Comparison of ENCODE assay signal across 9 cellular contexts in the genomic region with DNA sequence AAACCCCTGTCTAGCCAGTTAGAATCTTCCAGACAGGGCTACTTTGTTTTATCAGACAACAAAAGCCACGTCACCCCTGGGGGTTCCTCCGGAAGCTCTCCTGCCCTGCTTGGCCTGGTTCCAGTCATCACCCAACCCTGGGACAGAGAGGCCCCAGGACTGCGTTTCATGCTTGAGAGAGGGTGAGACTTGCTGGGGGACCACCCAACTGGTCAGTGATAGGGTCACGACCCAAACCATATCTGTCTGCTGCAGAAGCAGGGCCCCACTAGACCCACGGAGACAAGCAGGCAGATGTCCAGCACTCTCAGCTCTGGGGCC. TPM values are rescaled to one million over a fixed set of nuclear protein-coding genes. Genes with fewer than 3 reads are reported as not detected.
DNase-seq lines count a peak whose midpoint lies in the region; ATAC-seq, FAIRE-seq and TF ChIP-seq lines count a peak whose summit lies in the region.
"Had no signal": no experiment of that assay in that cellular context is flagged by ENCODE, and none has a peak within 500 bp of the region (broad histone marks: within the 10 kb centered on the region; RNA-seq: fewer than 3 reads in every experiment).

No MANE protein-coding gene starts in this region.

- no peak overlapping the region for H2AFZ ChIP-seq in smooth muscle cell (ENCODE audit: low read depth)

- no peaks in the 10 kb centered on the region for H3K36me3 ChIP-seq in smooth muscle cell (ENCODE audit: low read depth)

- H3K27ac ChIP-seq in right cardiac atrium (ENCODE audit: low read length) (peak overlapping the region; percentile 98), smooth muscle cell (ENCODE audit: low read depth) (peak overlapping the region; percentile 89)

- in situ Hi-C loops in KBM-7 (cut with MboI; ENCODE audit: low pct_unique_long_range_greater_than_20kb, low sequenced_read_pairs): no loop called here

- peak overlapping the region; percentile 92 for H3K4me2 ChIP-seq in smooth muscle cell

- H3K27me3 ChIP-seq in right cardiac atrium (ENCODE audit: control insufficient read depth, insufficient read depth) (no peaks in the 10 kb centered on the region), smooth muscle cell (ENCODE audit: low read depth) (no peaks in the 10 kb centered on the region)

- DNase-seq in D721Med (ENCODE audit: insufficient read length, low spot score): peak; percentile 15
- DNase-seq in KBM-7: peak; percentile 30
- peak; percentile 39 for DNase-seq in activated gamma-delta T cell treated with anti-CD3 and anti-CD28 coated beads, Interleukin-2, amount 50 U/mL, for 16 hours (ENCODE audit: low read depth)
- DNase-seq in right cardiac atrium: peak in 2 of 3 donors; percentile 70
- DNase-seq in smooth muscle cell (lab: John Stamatoyannopoulos, UW; ENCODE audit: unreplicated experiment): no peak
- no peak for DNase-seq in SKM-1 (lab: John Stamatoyannopoulos, UW; ENCODE audit: unreplicated experiment)
- DNase-seq in globus pallidus (ENCODE audit: low spot score): no peak

- peaks cover 46% of the 10 kb centered on the region for H4K20me1 ChIP-seq in smooth muscle cell (ENCODE audit: low read depth)

- H3K4me1 ChIP-seq in right cardiac atrium (ENCODE audit: control insufficient read depth, insufficient read depth, low read length) (peaks cover 24% of the 10 kb centered on the region), smooth muscle cell (ENCODE audit: low read depth) (peaks cover 38% of the 10 kb centered on the region)

- H3K9ac ChIP-seq in smooth muscle cell (ENCODE audit: low read depth): peak overlapping the region; percentile 88

- H3F3A ChIP-seq in smooth muscle cell (ENCODE audit: low read depth): no peaks in the 10 kb centered on the region

- TF ChIP-seq CTCF in D721Med (IDR thresholded peaks at IDR 0.05; ENCODE audit: insufficient read depth, missing control alignments) (no peak), smooth muscle cell (IDR thresholded peaks at IDR 0.05; ENCODE audit: borderline replicate concordance, insufficient read depth, poor library complexity, severe bottlenecking) (no peak)

- H3K4me3 ChIP-seq in right cardiac atrium (ENCODE audit: low read length) (peak overlapping the region; percentile 81), smooth muscle cell (peak overlapping the region; percentile 89)

- H3K9me3 ChIP-seq in right cardiac atrium (ENCODE audit: control insufficient read depth, low read length): no peaks in the 10 kb centered on the region
- H3K9me3 ChIP-seq in smooth muscle cell (replicated peaks; ENCODE audit: low read depth): no peaks in the 10 kb centered on the region

- ATAC-seq in right cardiac atrium: no peak
- ATAC-seq in GM19023 (IDR thresholded peaks at IDR 0.05; ENCODE audit: unreplicated experiment): no peak

- 35% methylated on average over 5 of the region's 5 CpGs for WGBS in right cardiac atrium
- 5% methylated on average over 5 of the region's 5 CpGs for WGBS in smooth muscle cell (ENCODE audit: low lambda C conversion rate)

- no peak for FAIRE-seq in D721Med (lab: Jason Lieb, UNC)
- FAIRE-seq: TTC549 had no signal

- intact Hi-C loops in right cardiac atrium (cut with DNase I): loop anchor here in 1 of 4 donors (5.0 kb wide), 1 partner anchor 50 kb away; no protein-coding TSS in a partner anchor

- H3K79me2 ChIP-seq in smooth muscle cell (ENCODE audit: low read depth): peaks cover 35% of the 10 kb centered on the region

RNA-seq across cellular contexts. Expression of a gene that starts 1.2 kb away (rescaled TPM):
- 100 to 1,000 TPM; 123 to 223 (median 154) TPM for total RNA-seq in right cardiac atrium
- polyA plus RNA-seq in right cardiac atrium: 322 TPM
- 156 and 207 TPM in 2 replicates for total RNA-seq in smooth muscle cell
- 229 and 248 TPM in 2 replicates for polyA plus RNA-seq in smooth muscle cell

RNA-seq across cellular contexts. Expression of a gene that starts 3.9 kb away (rescaled TPM):
- total RNA-seq in right cardiac atrium (10 to 100 TPM; 52.4 to 64.2 (median 62.4) TPM), smooth muscle cell (0.76 and 0.90 TPM in 2 replicates)
- polyA plus RNA-seq in right cardiac atrium (97.3 TPM), smooth muscle cell (33.0 and 40.3 TPM in 2 replicates)

RNA-seq across cellular contexts. Expression of a gene that starts 37.3 kb away (rescaled TPM):
- 100 to 1,000 TPM in 2 of 4 donors, 10 to 100 TPM in 2; 91.9 to 159 (median 101) TPM for total RNA-seq in right cardiac atrium
- 69.5 TPM for polyA plus RNA-seq in right cardiac atrium
- 0.22 TPM in 1 of 2 replicates, not detected in the other for total RNA-seq in smooth muscle cell
- 0.25 and 0.31 TPM in 2 replicates for polyA plus RNA-seq in smooth muscle cell

Comparison
In these comparisons a context has a peak if more than half of its experiments do, and no peak if none do; other contexts are left out.
1. DNase-seq: peak in D721Med (single experiment), KBM-7 (single experiment), activated gamma-delta T cell treated with anti-CD3 and anti-CD28 coated beads, Interleukin-2, amount 50 U/mL, for 16 hours (single experiment) and right cardiac atrium (2 of 3); none in smooth muscle cell (single experiment), SKM-1 (single experiment) and globus pallidus (single experiment).
2. RNA of a gene that starts 3.9 kb away (total RNA-seq): 52.4 to 64.2 TPM in right cardiac atrium; 0.76 to 0.90 TPM in smooth muscle cell; every median in the first group is over 10 times any median in the second.
3. RNA of a gene that starts 37.3 kb away (total RNA-seq): 91.9 to 159 TPM in right cardiac atrium; 0.22 TPM in smooth muscle cell; every median in the first group is over 10 times any median in the second.